Comparison of ENCODE assay signal across 23 cellular contexts in genomic region chr5:179488464-179488863, GRCh38.
"Had no signal": no experiment of that assay in that cellular context is flagged by ENCODE, and none has a peak within 500 bp of the region (broad histone marks: within the 10 kb centered on the region; RNA-seq: fewer than 3 reads in every experiment).

No MANE protein-coding gene starts in this region.

- H3K4me1 Mint-ChIP-seq: naive thymus-derived CD8-positive, alpha-beta T cell; stimulated activated effector memory CD8-positive, alpha-beta T cell treated with anti-CD3 and anti-CD28 coated beads, Interleukin-12 subunit alpha, Interleukin-12 subunit beta, amount 100 ng/mL, for 72 hours had no signal

- H3K9ac ChIP-seq: parathyroid adenoma had no signal

- ATAC-seq: activated CD4-positive, CD25-positive, alpha-beta regulatory T cell treated with anti-CD3 and anti-CD28 coated beads, Interleukin-2, amount 50 U/mL, for 24 hours; activated T-cell treated with anti-CD3 and anti-CD28 coated beads, Interleukin-2, amount 50 U/mL, for 72 hours; naive thymus-derived CD8-positive, alpha-beta T cell; sciatic nerve; stimulated activated effector memory CD8-positive, alpha-beta T cell treated with anti-CD3 and anti-CD28 coated beads, Interleukin-12 subunit alpha, Interleukin-12 subunit beta, amount 100 ng/mL, for 72 hours had no signal

- H3K4me3 ChIP-seq: ascending aorta, breast epithelium, esophagus muscularis mucosa, smooth muscle cell, stomach, testis, upper lobe of left lung had no signal

- H2AFZ ChIP-seq: parathyroid adenoma had no signal

- H3K27me3 ChIP-seq: ascending aorta, breast epithelium, testis, upper lobe of left lung had no signal

- H3K27ac ChIP-seq: ascending aorta, breast epithelium, esophagus muscularis mucosa, neutrophil, parathyroid adenoma, stomach, testis, upper lobe of left lung had no signal

- H3K27ac Mint-ChIP-seq: activated T-cell treated with anti-CD3 and anti-CD28 coated beads, Interleukin-2, amount 50 U/mL, for 72 hours; naive thymus-derived CD8-positive, alpha-beta T cell; stimulated activated effector memory CD8-positive, alpha-beta T cell treated with anti-CD3 and anti-CD28 coated beads, Interleukin-12 subunit alpha, Interleukin-12 subunit beta, amount 100 ng/mL, for 72 hours; T-helper 1 cell treated with Interleukin-12 subunit alpha and Interleukin-12 subunit beta and Interleukin-4 antibody, amounts not matched to agents 30 μg/mL and 1 μg/mL, for 36 hours had no signal

- H3K9me3 Mint-ChIP-seq: activated T-cell treated with anti-CD3 and anti-CD28 coated beads, Interleukin-2, amount 50 U/mL, for 72 hours; naive thymus-derived CD8-positive, alpha-beta T cell; stimulated activated effector memory CD8-positive, alpha-beta T cell treated with anti-CD3 and anti-CD28 coated beads, Interleukin-12 subunit alpha, Interleukin-12 subunit beta, amount 100 ng/mL, for 72 hours; T-helper 1 cell treated with Interleukin-12 subunit alpha and Interleukin-12 subunit beta and Interleukin-4 antibody, amounts not matched to agents 30 μg/mL and 1 μg/mL, for 36 hours had no signal

- H3K9me3 ChIP-seq: ascending aorta, breast epithelium, esophagus muscularis mucosa, neutrophil, stomach, testis, upper lobe of left lung had no signal

- DNase-seq: activated CD4-positive, alpha-beta T cell treated with anti-CD3 and anti-CD28 coated beads, Interleukin-2, amount 50 U/mL, for 1 hour; activated effector memory CD4-positive, alpha-beta T cell treated with anti-CD3 and anti-CD28 coated beads, Interleukin-2, amount 50 U/mL, for 16 hours; activated naive CD4-positive, alpha-beta T cell treated with anti-CD3 and anti-CD28 coated beads, Interleukin-2, amount 50 U/mL, for 16 hours; activated T-cell treated with anti-CD3 and anti-CD28 coated beads, Interleukin-2, amount 50 U/mL, for 72 hours; cortex of kidney; effector CD4-positive, alpha-beta T cell; foreskin melanocyte; mesendoderm; naive thymus-derived CD8-positive, alpha-beta T cell; stimulated activated CD4-positive, alpha-beta T cell treated with anti-CD3 and anti-CD28 coated beads, Interleukin-4, amount 100 ng/mL, for 24 hours; stomach; testis; upper lobe of left lung had no signal

- H3K4me1 ChIP-seq: ascending aorta, breast epithelium, parathyroid adenoma, upper lobe of left lung had no signal

- H3K36me3 ChIP-seq: ascending aorta, breast epithelium, esophagus muscularis mucosa, neutrophil, stomach, upper lobe of left lung had no signal

- H3K4me2 ChIP-seq: smooth muscle cell had no signal

- H3K79me2 ChIP-seq: parathyroid adenoma had no signal

- H3K4me3 Mint-ChIP-seq: activated T-cell treated with anti-CD3 and anti-CD28 coated beads, Interleukin-2, amount 50 U/mL, for 72 hours; naive thymus-derived CD8-positive, alpha-beta T cell; stimulated activated effector memory CD8-positive, alpha-beta T cell treated with anti-CD3 and anti-CD28 coated beads, Interleukin-12 subunit alpha, Interleukin-12 subunit beta, amount 100 ng/mL, for 72 hours; T-helper 1 cell treated with Interleukin-12 subunit alpha and Interleukin-12 subunit beta and Interleukin-4 antibody, amounts not matched to agents 30 μg/mL and 1 μg/mL, for 36 hours had no signal

- H3K36me3 Mint-ChIP-seq: naive thymus-derived CD8-positive, alpha-beta T cell; stimulated activated effector memory CD8-positive, alpha-beta T cell treated with anti-CD3 and anti-CD28 coated beads, Interleukin-12 subunit alpha, Interleukin-12 subunit beta, amount 100 ng/mL, for 72 hours had no signal
